ENCODE assay signal across 18 cellular contexts in the genomic region with DNA sequence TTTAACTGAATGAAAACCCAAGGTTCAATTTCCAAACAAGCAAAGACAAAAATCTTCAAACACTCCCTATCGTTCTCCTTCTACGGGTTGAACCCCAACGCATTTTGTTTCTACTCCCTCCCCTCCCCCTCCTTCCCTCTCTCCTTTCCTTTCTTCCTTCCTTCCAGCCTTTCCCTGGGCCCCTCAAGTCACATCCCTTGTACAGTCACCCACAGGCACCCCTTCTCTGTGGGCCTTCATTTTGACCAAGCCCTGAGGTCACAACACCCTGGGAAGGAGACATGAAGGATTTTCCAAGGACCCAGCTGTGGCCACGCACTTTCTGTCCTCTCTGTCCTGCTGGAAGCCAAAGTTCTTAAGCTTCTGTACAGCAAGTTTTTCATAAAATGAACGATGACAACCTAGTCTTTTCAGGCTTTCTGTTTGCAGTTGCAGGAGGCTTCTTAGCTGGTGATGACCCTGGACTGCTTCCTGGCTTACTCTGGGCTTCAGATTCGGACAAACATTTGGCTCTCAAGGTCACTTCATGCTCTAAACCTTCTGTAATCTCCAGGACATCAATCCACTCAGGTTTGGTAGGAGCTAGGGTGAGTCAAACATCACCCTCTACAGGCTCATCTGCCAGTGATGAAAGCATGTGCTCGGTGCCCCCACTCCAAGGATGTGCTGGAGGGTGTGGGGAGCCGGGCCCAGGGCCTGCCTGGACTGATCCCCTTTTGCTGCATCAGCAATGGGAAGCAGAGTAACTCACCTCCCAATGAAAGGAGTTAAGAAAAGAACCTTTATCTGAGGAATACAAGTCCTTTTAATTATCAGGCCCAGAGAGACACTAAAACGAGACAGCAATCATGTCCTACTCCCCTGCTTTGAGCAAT. TPM values are rescaled to one million over a fixed set of nuclear protein-coding genes. Genes with fewer than 3 reads are reported as not detected.
A peak's percentile ranks its signal among the peaks of the same experiment; 100 is the strongest.
DNase-seq lines count a peak whose midpoint lies in the region; ATAC-seq, FAIRE-seq and TF ChIP-seq lines count a peak whose summit lies in the region.
"Had no signal": no experiment of that assay in that cellular context is flagged by ENCODE, and none has a peak within 500 bp of the region (broad histone marks: within the 10 kb centered on the region; RNA-seq: fewer than 3 reads in every experiment).

No MANE protein-coding gene starts in this region.

- ATAC-seq in HepG2: peak; percentile 53
- no peak for ATAC-seq in right lobe of liver
- ATAC-seq in HG02798 (IDR thresholded peaks at IDR 0.05; ENCODE audit: poor library complexity, unreplicated experiment): no peak
- ATAC-seq in GM21528 (IDR thresholded peaks at IDR 0.05; ENCODE audit: low FRiP score, unreplicated experiment): no peak

- FAIRE-seq in HepG2 (lab: Jason Lieb, UNC) (no peak), keratinocyte (lab: Jason Lieb, UNC) (no peak)
- FAIRE-seq: HTR-8/SVneo had no signal

- H3K4me2 ChIP-seq in HepG2 (ENCODE audit: low read depth, low read length) (no peak overlapping the region), keratinocyte (ENCODE audit: control insufficient read depth, extremely low read depth, insufficient read depth, low read depth, low read length) (no peak overlapping the region)
- H3K4me2 ChIP-seq: GM23338 had no signal

- H3K4me1 ChIP-seq in HepG2 (ENCODE audit: insufficient read depth, low read length) (peaks cover 18% of the 10 kb centered on the region), right lobe of liver (no peaks in the 10 kb centered on the region), keratinocyte (ENCODE audit: control insufficient read depth, extremely low read depth, insufficient read depth, low read length) (peaks cover 12% of the 10 kb centered on the region), vagina (no peaks in the 10 kb centered on the region)

- H3K36me3 ChIP-seq in HepG2 (replicated peaks in 1 of 2; ENCODE audit: control insufficient read depth in 1 of 2, insufficient read depth in 2 of 2, low read length in 2 of 2) (no peaks in the 10 kb centered on the region), right lobe of liver (no peaks in the 10 kb centered on the region), keratinocyte (ENCODE audit: control insufficient read depth in 2 of 2, extremely low read depth in 1 of 2, insufficient read depth in 2 of 2, low read length in 2 of 2) (no peaks in the 10 kb centered on the region), vagina (no peaks in the 10 kb centered on the region)
- H3K36me3 ChIP-seq: BLaER1 treated with 17β-estradiol and CSF1 and Interleukin-3, amounts not matched to agents 10 nM and 100 nM had no signal

- intact Hi-C loops in HepG2 (cut with micrococcal nuclease; ENCODE audit: unreplicated experiment): no loop called here
- intact Hi-C loops in right lobe of liver (cut with DNase I): no loop called here
- intact Hi-C loops in vagina (cut with DNase I): no loop called here

- POLR2A ChIA-PET in HepG2 (lab: Yijun Ruan, JAX): no interaction called here

- no peak overlapping the region for H2AFZ ChIP-seq in HepG2 (ENCODE audit: low read length)
- peak overlapping the region; percentile 28 for H2AFZ ChIP-seq in keratinocyte (ENCODE audit: control insufficient read depth, low read length)
- H2AFZ ChIP-seq: GM23338 had no signal

- H4K20me1 ChIP-seq in HepG2 (ENCODE audit: insufficient read depth, low read length): no peaks in the 10 kb centered on the region
- no peaks in the 10 kb centered on the region for H4K20me1 ChIP-seq in keratinocyte (ENCODE audit: control insufficient read depth, extremely low read depth, insufficient read depth, low read length)
- H4K20me1 ChIP-seq: BLaER1 treated with 17β-estradiol and CSF1 and Interleukin-3, amounts not matched to agents 10 nM and 100 nM had no signal

- peaks cover 2 to 52% of the 10 kb centered on the region in 2 experiments; a peak in 4 of 5 replicates for H3K27me3 ChIP-seq in HepG2 (ENCODE audit: control insufficient read depth in 1 of 2, insufficient read depth in 2 of 2, low read length in 2 of 2)
- H3K27me3 ChIP-seq in right lobe of liver: no peaks in the 10 kb centered on the region
- H3K27me3 ChIP-seq in keratinocyte (ENCODE audit: control insufficient read depth, extremely low read depth, insufficient read depth, low read length): no peaks in the 10 kb centered on the region
- H3K27me3 ChIP-seq in vagina: no peaks in the 10 kb centered on the region

- TF ChIP-seq POLR2A in HepG2 (IDR thresholded peaks at IDR 0.05; ENCODE audit: insufficient read depth in 1 of 2, low read depth in 2 of 2, low read length in 2 of 2) (no peak), right lobe of liver (IDR thresholded peaks at IDR 0.05) (no peak), vagina (IDR thresholded peaks at IDR 0.05) (no peak)

- no peaks in the 10 kb centered on the region for H3K79me2 ChIP-seq in HepG2 (ENCODE audit: insufficient read depth, low read length)
- H3K79me2 ChIP-seq in keratinocyte (ENCODE audit: control insufficient read depth, insufficient read depth, low read length): no peaks in the 10 kb centered on the region

- TF ChIP-seq CTCF in HepG2 (CRISPR knock-in tag; IDR thresholded peaks at IDR 0.05) (no peak), right lobe of liver (IDR thresholded peaks at IDR 0.05) (no peak), keratinocyte (optimal IDR thresholded peaks at IDR 0.05 in 1 of 3, IDR thresholded peaks at IDR 0.05 in 1 of 3, conservative IDR thresholded peaks at IDR 0.05 in 1 of 3; ENCODE audit: extremely low read depth in 1 of 3, insufficient read depth in 2 of 3, low read length in 3 of 3) (peak in 1 of 3 experiments; percentile 30), vagina (IDR thresholded peaks at IDR 0.05) (no peak)

- WGBS in HepG2 (ENCODE audit: low lambda C conversion rate): 36% methylated on average over 9 of the region's 9 CpGs
- WGBS in right lobe of liver (ENCODE audit: insufficient coverage, low coverage, low lambda C conversion rate, missing lambda C conversion rate): 75% methylated on average over 9 of the region's 9 CpGs

- CTCF ChIA-PET in HepG2 (lab: Yijun Ruan, JAX; ENCODE audit: low intra/inter-chr PET ratio, low total read pairs): no interaction called here

- H3K9ac ChIP-seq in HepG2 (ENCODE audit: insufficient read depth, low read depth, low read length) (no peak overlapping the region), keratinocyte (ENCODE audit: control insufficient read depth, extremely low read depth, insufficient read depth, low read length) (no peak overlapping the region)
- H3K9ac ChIP-seq: BLaER1 treated with 17β-estradiol and CSF1 and Interleukin-3, amounts not matched to agents 10 nM and 100 nM had no signal

- H3K9me3 ChIP-seq in HepG2 (ENCODE audit: low read length) (no peaks in the 10 kb centered on the region), right lobe of liver (no peaks in the 10 kb centered on the region), keratinocyte (ENCODE audit: control insufficient read depth, low read depth, low read length) (no peaks in the 10 kb centered on the region), vagina (no peaks in the 10 kb centered on the region)

- TF ChIP-seq RAD21 in HepG2 (CRISPR knock-in tag; IDR thresholded peaks at IDR 0.05): no peak

- H3K27ac ChIP-seq in HepG2 (ENCODE audit: extremely low read length, insufficient read depth, low read length) (no peak overlapping the region), right lobe of liver (no peak overlapping the region), keratinocyte (ENCODE audit: control insufficient read depth, insufficient read depth, low read length) (no peak overlapping the region), vagina (no peak overlapping the region)
- H3K27ac ChIP-seq: BLaER1 treated with 17β-estradiol and CSF1 and Interleukin-3, amounts not matched to agents 10 nM and 100 nM had no signal

- no peak overlapping the region for H3K4me3 ChIP-seq in HepG2 (replicated peaks in 1 of 3; ENCODE audit: insufficient read depth in 1 of 3, low read depth in 2 of 3, low read length in 3 of 3)
- no peak overlapping the region for H3K4me3 ChIP-seq in right lobe of liver
- no peak overlapping the region for H3K4me3 ChIP-seq in keratinocyte (ENCODE audit: control insufficient read depth in 2 of 3, extremely low read depth in 1 of 3, insufficient read depth in 2 of 3, low read depth in 1 of 3, low read length in 3 of 3)
- H3K4me3 ChIP-seq in vagina: no peak overlapping the region
- H3K4me3 ChIP-seq: BLaER1 treated with 17β-estradiol and CSF1 and Interleukin-3, amounts not matched to agents 10 nM and 100 nM; GM23338 had no signal

- dilution Hi-C loops in keratinocyte (cut with MboI; ENCODE audit: extremely low pct_ligation_motif_present, low sequenced_read_pairs): no loop called here

- no TSS peak for BruUV-seq in HepG2 (replicated peaks; lab: Mats Ljungman, UMichigan)

- in situ Hi-C loops in HepG2 (cut with HindIII; ENCODE audit: extremely low pct_ligation_motif_present, low pct_unique_long_range_greater_than_20kb): no loop called here

- no peak for DNase-seq in HepG2 (ENCODE audit: low spot score)
- no peak for DNase-seq in right lobe of liver
- peak; percentile 35 for DNase-seq in ecto neural progenitor cell (ENCODE audit: low spot score)
- DNase-seq in keratinocyte (ENCODE audit: low read depth, low spot score): no peak
- DNase-seq in vagina (ENCODE audit: extremely low spot score in 2 of 2): peak; percentile 64 to 81
- DNase-seq in activated naive CD4-positive, alpha-beta T cell (lab: John Stamatoyannopoulos, UW): no peak
- DNase-seq: 8988T; ACHN; Calu3; CD4-positive, alpha-beta T cell; DMS 273 treated with DMSO at 0.1 percent for 48 hours; H9 had no signal

- no peaks in the 10 kb centered on the region for H3K9me1 ChIP-seq in keratinocyte (ENCODE audit: control insufficient read depth, extremely low read depth, insufficient read depth, low read length)

- TF ChIP-seq EP300 in HepG2 (IDR thresholded peaks at IDR 0.05; ENCODE audit: low read depth in 2 of 2, low read length in 2 of 2) (no peak), HepG2 (CRISPR knock-in tag; IDR thresholded peaks at IDR 0.05; ENCODE audit: borderline replicate concordance) (no peak)

RNA-seq across cellular contexts. Expression of a gene that starts 25.6 kb away (rescaled TPM):
- total RNA-seq in HepG2 (2016; rRNA removed; fragmentation: Illumina TruSeq; extraction: Trizol): not detected in 2 replicates
- not detected in 2 replicates for total RNA-seq in HepG2 (2016; cell fraction: cytosol; rRNA removed; fragmentation: Illumina TruSeq; extraction: Trizol; ENCODE audit: low read depth)
- not detected in 2 replicates for total RNA-seq in HepG2 (2016; cell fraction: insoluble cytoplasmic fraction; rRNA removed; fragmentation: Illumina TruSeq; extraction: Trizol)
- not detected in 2 replicates for total RNA-seq in HepG2 (2016; cell fraction: membrane; rRNA removed; fragmentation: Illumina TruSeq; extraction: Trizol)
- total RNA-seq in HepG2 (2016; cell fraction: nucleus; rRNA removed; fragmentation: Illumina TruSeq; extraction: Trizol): not detected in 2 replicates
- polyA plus RNA-seq in HepG2 (2011; rRNA removed): not detected in 2 replicates
- not detected in 2 replicates for polyA plus RNA-seq in HepG2 (2011; cell fraction: cytosol; rRNA removed)
- polyA plus RNA-seq in HepG2 (2011; cell fraction: nucleus; rRNA removed): not detected in 2 replicates
- polyA plus RNA-seq in HepG2 (2012): not detected in 2 replicates
- polyA plus RNA-seq in HepG2 (2016; cell fraction: cytosol; fragmentation: Illumina TruSeq; extraction: Trizol; ENCODE audit: low read depth): not detected in 2 replicates
- not detected in 2 replicates for polyA plus RNA-seq in HepG2 (2016; cell fraction: insoluble cytoplasmic fraction; fragmentation: Illumina TruSeq; extraction: Trizol; ENCODE audit: low read depth)
- not detected in 2 replicates for polyA plus RNA-seq in HepG2 (2016; cell fraction: membrane; fragmentation: Illumina TruSeq; extraction: Trizol; ENCODE audit: low read depth)
- not detected in 2 replicates for polyA plus RNA-seq in HepG2 (2016; cell fraction: nucleus; fragmentation: Illumina TruSeq; extraction: Trizol; ENCODE audit: insufficient read depth, low read depth)
- not detected in 2 replicates for polyA minus RNA-seq in HepG2 (2011; rRNA and poly(A)+ RNA removed; ENCODE audit: low replicate concordance)
- not detected in 2 replicates for polyA minus RNA-seq in HepG2 (2011; cell fraction: cytosol; rRNA and poly(A)+ RNA removed)
- polyA minus RNA-seq in HepG2 (2011; cell fraction: nucleus; rRNA and poly(A)+ RNA removed): not detected in 2 replicates
- total RNA-seq in right lobe of liver: not detected
- polyA plus RNA-seq in keratinocyte: not detected in 3 replicates
- polyA plus RNA-seq in keratinocyte (2011; ENCODE audit: low read depth): not detected
- not detected in 2 replicates for polyA plus RNA-seq in keratinocyte (2011; cell fraction: cytosol; rRNA removed)
- polyA plus RNA-seq in keratinocyte (2011; cell fraction: nucleus; rRNA removed): not detected in 2 replicates
- polyA plus RNA-seq in keratinocyte (2012; ENCODE audit: low replicate concordance): not detected in 2 replicates
- not detected in 3 replicates for polyA minus RNA-seq in keratinocyte
- not detected for polyA minus RNA-seq in keratinocyte (2011; cell fraction: cytosol; rRNA and poly(A)+ RNA removed)
- polyA minus RNA-seq in keratinocyte (2011; cell fraction: nucleus; rRNA and poly(A)+ RNA removed): not detected in 2 replicates
- not detected for total RNA-seq in vagina
- total RNA-seq: Calu3; CD4-positive, alpha-beta T cell; Daoy; GM23338; H9 had no signal
- polyA plus RNA-seq: GM23338 had no signal

RNA-seq across cellular contexts. Expression of a gene that starts 37.4 kb away (rescaled TPM):
- total RNA-seq in HepG2 (2016; rRNA removed; fragmentation: Illumina TruSeq; extraction: Trizol) (9.9 and 10.4 TPM in 2 replicates), right lobe of liver (10 to 100 TPM; 10.6 to 37.2 (median 26.0) TPM), vagina (121 TPM)
- total RNA-seq in HepG2 (2016; cell fraction: cytosol; rRNA removed; fragmentation: Illumina TruSeq; extraction: Trizol; ENCODE audit: low read depth): 3.3 and 5.5 TPM in 2 replicates
- total RNA-seq in HepG2 (2016; cell fraction: insoluble cytoplasmic fraction; rRNA removed; fragmentation: Illumina TruSeq; extraction: Trizol): 10.0 and 12.4 TPM in 2 replicates
- 13.3 and 16.6 TPM in 2 replicates for total RNA-seq in HepG2 (2016; cell fraction: membrane; rRNA removed; fragmentation: Illumina TruSeq; extraction: Trizol)
- 9.2 and 11.0 TPM in 2 replicates for total RNA-seq in HepG2 (2016; cell fraction: nucleus; rRNA removed; fragmentation: Illumina TruSeq; extraction: Trizol)
- polyA plus RNA-seq in HepG2 (2011; rRNA removed) (14.2 and 15.3 TPM in 2 replicates), keratinocyte (29.9 to 42.1 TPM (median 38.5 TPM) in 3 replicates)
- polyA plus RNA-seq in HepG2 (2011; cell fraction: cytosol; rRNA removed): 7.9 and 10.3 TPM in 2 replicates
- 26.2 and 28.8 TPM in 2 replicates for polyA plus RNA-seq in HepG2 (2011; cell fraction: nucleus; rRNA removed)
- polyA plus RNA-seq in HepG2 (2012): 11.3 and 19.1 TPM in 2 replicates
- polyA plus RNA-seq in HepG2 (2016; cell fraction: cytosol; fragmentation: Illumina TruSeq; extraction: Trizol; ENCODE audit: low read depth): 8.8 and 10.2 TPM in 2 replicates
- polyA plus RNA-seq in HepG2 (2016; cell fraction: insoluble cytoplasmic fraction; fragmentation: Illumina TruSeq; extraction: Trizol; ENCODE audit: low read depth): 14.1 and 17.4 TPM in 2 replicates
- polyA plus RNA-seq in HepG2 (2016; cell fraction: membrane; fragmentation: Illumina TruSeq; extraction: Trizol; ENCODE audit: low read depth): 15.9 and 20.9 TPM in 2 replicates
- 19.6 and 24.7 TPM in 2 replicates for polyA plus RNA-seq in HepG2 (2016; cell fraction: nucleus; fragmentation: Illumina TruSeq; extraction: Trizol; ENCODE audit: insufficient read depth, low read depth)
- polyA minus RNA-seq in HepG2 (2011; rRNA and poly(A)+ RNA removed; ENCODE audit: low replicate concordance): 10.9 and 13.6 TPM in 2 replicates
- polyA minus RNA-seq in HepG2 (2011; cell fraction: cytosol; rRNA and poly(A)+ RNA removed): 6.4 and 6.5 TPM in 2 replicates
- polyA minus RNA-seq in HepG2 (2011; cell fraction: nucleus; rRNA and poly(A)+ RNA removed): 25.6 and 33.1 TPM in 2 replicates
- polyA plus RNA-seq in keratinocyte (2011; ENCODE audit: low read depth): 36.9 TPM
- 45.7 and 76.1 TPM in 2 replicates for polyA plus RNA-seq in keratinocyte (2011; cell fraction: cytosol; rRNA removed)
- 51.2 and 52.1 TPM in 2 replicates for polyA plus RNA-seq in keratinocyte (2011; cell fraction: nucleus; rRNA removed)
- polyA plus RNA-seq in keratinocyte (2012; ENCODE audit: low replicate concordance): 27.3 and 32.8 TPM in 2 replicates
- 14.8 to 33.4 TPM (median 31.3 TPM) in 3 replicates for polyA minus RNA-seq in keratinocyte
- polyA minus RNA-seq in keratinocyte (2011; cell fraction: cytosol; rRNA and poly(A)+ RNA removed): 39.1 TPM
- polyA minus RNA-seq in keratinocyte (2011; cell fraction: nucleus; rRNA and poly(A)+ RNA removed): 17.3 and 26.5 TPM in 2 replicates

RNA-seq across cellular contexts. Expression of a gene that starts 37.5 kb away (rescaled TPM):
- total RNA-seq in HepG2 (2016; rRNA removed; fragmentation: Illumina TruSeq; extraction: Trizol) (2.1 and 2.4 TPM in 2 replicates), right lobe of liver (1 to 10 TPM; 2.8 to 4.8 (median 3.6) TPM), vagina (4.2 TPM)
- 1.7 and 1.9 TPM in 2 replicates for total RNA-seq in HepG2 (2016; cell fraction: cytosol; rRNA removed; fragmentation: Illumina TruSeq; extraction: Trizol; ENCODE audit: low read depth)
- total RNA-seq in HepG2 (2016; cell fraction: insoluble cytoplasmic fraction; rRNA removed; fragmentation: Illumina TruSeq; extraction: Trizol): 2.1 and 2.5 TPM in 2 replicates
- total RNA-seq in HepG2 (2016; cell fraction: membrane; rRNA removed; fragmentation: Illumina TruSeq; extraction: Trizol): 4.3 and 5.3 TPM in 2 replicates
- 1.7 and 1.8 TPM in 2 replicates for total RNA-seq in HepG2 (2016; cell fraction: nucleus; rRNA removed; fragmentation: Illumina TruSeq; extraction: Trizol)
- polyA plus RNA-seq in HepG2 (2011; rRNA removed) (1.9 and 2.9 TPM in 2 replicates), keratinocyte (6.0 to 10.0 TPM (median 7.8 TPM) in 3 replicates)
- 2.0 and 3.4 TPM in 2 replicates for polyA plus RNA-seq in HepG2 (2011; cell fraction: cytosol; rRNA removed)
- 1.9 and 2.3 TPM in 2 replicates for polyA plus RNA-seq in HepG2 (2011; cell fraction: nucleus; rRNA removed)
- 2.9 and 4.3 TPM in 2 replicates for polyA plus RNA-seq in HepG2 (2012)
- polyA plus RNA-seq in HepG2 (2016; cell fraction: cytosol; fragmentation: Illumina TruSeq; extraction: Trizol; ENCODE audit: low read depth): 1.9 and 2.8 TPM in 2 replicates
- polyA plus RNA-seq in HepG2 (2016; cell fraction: insoluble cytoplasmic fraction; fragmentation: Illumina TruSeq; extraction: Trizol; ENCODE audit: low read depth): 2.4 and 2.8 TPM in 2 replicates
- 3.7 and 4.6 TPM in 2 replicates for polyA plus RNA-seq in HepG2 (2016; cell fraction: membrane; fragmentation: Illumina TruSeq; extraction: Trizol; ENCODE audit: low read depth)
- 2.2 and 2.6 TPM in 2 replicates for polyA plus RNA-seq in HepG2 (2016; cell fraction: nucleus; fragmentation: Illumina TruSeq; extraction: Trizol; ENCODE audit: insufficient read depth, low read depth)
- polyA minus RNA-seq in HepG2 (2011; rRNA and poly(A)+ RNA removed; ENCODE audit: low replicate concordance): 1.9 and 13.7 TPM in 2 replicates
- polyA minus RNA-seq in HepG2 (2011; cell fraction: cytosol; rRNA and poly(A)+ RNA removed): 0.88 and 2.4 TPM in 2 replicates
- 2.4 and 3.1 TPM in 2 replicates for polyA minus RNA-seq in HepG2 (2011; cell fraction: nucleus; rRNA and poly(A)+ RNA removed)
- 9.9 TPM for polyA plus RNA-seq in keratinocyte (2011; ENCODE audit: low read depth)
- 7.9 and 12.5 TPM in 2 replicates for polyA plus RNA-seq in keratinocyte (2011; cell fraction: cytosol; rRNA removed)
- polyA plus RNA-seq in keratinocyte (2011; cell fraction: nucleus; rRNA removed): 6.4 and 7.8 TPM in 2 replicates
- polyA plus RNA-seq in keratinocyte (2012; ENCODE audit: low replicate concordance): 8.3 and 9.5 TPM in 2 replicates
- polyA minus RNA-seq in keratinocyte: 7.1 to 8.6 TPM (median 8.5 TPM) in 3 replicates
- 9.6 TPM for polyA minus RNA-seq in keratinocyte (2011; cell fraction: cytosol; rRNA and poly(A)+ RNA removed)
- polyA minus RNA-seq in keratinocyte (2011; cell fraction: nucleus; rRNA and poly(A)+ RNA removed): 3.6 and 5.7 TPM in 2 replicates

Comparison
In these comparisons a context has a peak if more than half of its experiments do, and no peak if none do; other contexts are left out.
1. DNase-seq: peak in ecto neural progenitor cell (single experiment) and vagina (2 of 2); none in HepG2 (single experiment), right lobe of liver (0 of 3), keratinocyte (single experiment) and activated naive CD4-positive, alpha-beta T cell (0 of 4).